1 cellular context compared by ENCODE assay signal in genomic region chr10:30433779-30434272, GRCh38.
TF ChIP-seq lines count a peak whose summit lies in the region.

MAP3K8 (plus strand) TSS chr10:30434184; CDS start chr10:30438939, 4,755 bp downstream.

TF ChIP-seq in K562, 482 proteins besides CTCF, POLR2A, EP300 and RAD21 (continued from another document and continues in another):
- TF ChIP-seq RBBP5 (IDR thresholded peaks at IDR 0.05; ENCODE audit: borderline replicate concordance, insufficient read depth, low read length, poor library complexity, severe bottlenecking) = peak; percentile 42
- TF ChIP-seq E2F6 (IDR thresholded peaks at IDR 0.05; ENCODE audit: borderline replicate concordance in 1 of 2, extremely low read depth in 1 of 2, insufficient read depth in 1 of 2, insufficient read length in 1 of 2, low read depth in 1 of 2, low read length in 1 of 2, poor library complexity in 1 of 2, severe bottlenecking in 1 of 2) = peak; percentile 33 to 55
- no peak for TF ChIP-seq STAT6 (CRISPR knock-in tag; IDR thresholded peaks at IDR 0.05)
- peak; percentile 71; the same call in 1 of the 2 replicates for TF ChIP-seq THAP12 (CRISPR knock-in tag; IDR thresholded peaks at IDR 0.05)
- TF ChIP-seq HNRNPL (IDR thresholded peaks at IDR 0.05; ENCODE audit: low read depth, low read length) = peak; percentile 47
- TF ChIP-seq YY1 (IDR thresholded peaks at IDR 0.05; ENCODE audit: borderline replicate concordance in 1 of 3, control insufficient read depth in 1 of 3, extremely low read depth in 1 of 3, insufficient read depth in 3 of 3, insufficient read length in 1 of 3, insufficient replicate concordance in 2 of 3, low read depth in 1 of 3, low read length in 2 of 3) = peak in 2 of 3 experiments; percentile 6 to 58
- TF ChIP-seq NEUROD1 (IDR thresholded peaks at IDR 0.05; ENCODE audit: borderline replicate concordance, low read depth, low read length, partially characterized antibody) = no peak
- TF ChIP-seq ZNF277 (CRISPR knock-in tag; IDR thresholded peaks at IDR 0.05; ENCODE audit: borderline replicate concordance) = no peak
- TF ChIP-seq RFX5 (IDR thresholded peaks at IDR 0.05; ENCODE audit: low read depth, low read length) = no peak
- TF ChIP-seq SMAD4 (CRISPR knock-in tag; conservative IDR thresholded peaks at IDR 0.05) = peak; percentile 50; the same call in 1 of the 2 replicates
- peak; percentile 16; the same call in 1 of the 2 replicates for TF ChIP-seq GATAD2B (IDR thresholded peaks at IDR 0.05; ENCODE audit: borderline replicate concordance)
- TF ChIP-seq ZFP36 (IDR thresholded peaks at IDR 0.05; ENCODE audit: low read depth, low read length, partially characterized antibody) = peak; percentile 3
- no peak for TF ChIP-seq ZKSCAN3 (CRISPR knock-in tag; IDR thresholded peaks at IDR 0.05)
- 0 out of 2 replicates have a peak, but pooled peaks have one; percentile 9 for TF ChIP-seq SMARCA4 (IDR thresholded peaks at IDR 0.05)
- peak; percentile 79 for TF ChIP-seq ZFX (CRISPR knock-in tag; IDR thresholded peaks at IDR 0.05)
- peak in 1 of 3 experiments; percentile 39; a peak in 2 of 6 replicates for TF ChIP-seq ZBTB11 (CRISPR knock-in tag; IDR thresholded peaks at IDR 0.05)
- 0 out of 2 replicates have a peak, but pooled peaks have one; percentile 8 for TF ChIP-seq GMEB1 (CRISPR knock-in tag; IDR thresholded peaks at IDR 0.05)
- TF ChIP-seq POLR2G (IDR thresholded peaks at IDR 0.05; ENCODE audit: low read depth, low read length) = peak; percentile 92
- no peak for TF ChIP-seq PTTG1 (tag; IDR thresholded peaks at IDR 0.05; ENCODE audit: low read depth)
- peak; percentile 25 for TF ChIP-seq PCBP1 (IDR thresholded peaks at IDR 0.05; ENCODE audit: low read depth, low read length, poor library complexity, severe bottlenecking)
- TF ChIP-seq TAF1 (IDR thresholded peaks at IDR 0.05; ENCODE audit: control insufficient read depth, extremely low read depth, insufficient read depth, low read length, severe bottlenecking) = peak; percentile 77
- TF ChIP-seq ESRRA (IDR thresholded peaks at IDR 0.05; ENCODE audit: borderline replicate concordance, low read depth) = 0 out of 2 replicates have a peak, but pooled peaks have one; percentile 9
- peak; percentile 57 for TF ChIP-seq MYC (IDR thresholded peaks at IDR 0.05; ENCODE audit: low read depth, low read length)
- TF ChIP-seq MYC (CRISPR knock-in tag; IDR thresholded peaks at IDR 0.05; ENCODE audit: borderline replicate concordance, low read depth) = no peak
- peak; percentile 99 for TF ChIP-seq ZNF263 (CRISPR knock-in tag; IDR thresholded peaks at IDR 0.05; ENCODE audit: borderline replicate concordance)
- TF ChIP-seq PTRF (tag; IDR thresholded peaks at IDR 0.05) = no peak
- peak; percentile 25 to 93; a peak in 3 of 4 replicates for TF ChIP-seq UBTF (IDR thresholded peaks at IDR 0.05; ENCODE audit: borderline replicate concordance in 1 of 2, low read depth in 2 of 2, low read length in 2 of 2)
- no peak for TF ChIP-seq PPARD (CRISPR knock-in tag; IDR thresholded peaks at IDR 0.05)
- peak; percentile 39; the same call in 1 of the 2 replicates for TF ChIP-seq BHLHE40 (IDR thresholded peaks at IDR 0.05; ENCODE audit: low read length)
- TF ChIP-seq PRDM10 (IDR thresholded peaks at IDR 0.05; ENCODE audit: partially characterized antibody) = peak; percentile 38
- TF ChIP-seq PHF8 (IDR thresholded peaks at IDR 0.05; ENCODE audit: borderline replicate concordance, low read length) = peak; percentile 60
- TF ChIP-seq DACH1 (IDR thresholded peaks at IDR 0.05; ENCODE audit: partially characterized antibody) = no peak
- TF ChIP-seq FOSL1 (tag; conservative IDR thresholded peaks at IDR 0.05) = peak; percentile 73
- peak; percentile 90 for TF ChIP-seq RBFOX2 (IDR thresholded peaks at IDR 0.05; ENCODE audit: low read depth, low read length)
- TF ChIP-seq POLR2B (IDR thresholded peaks at IDR 0.05; ENCODE audit: low read depth, partially characterized antibody) = peak; percentile 38
- TF ChIP-seq MBD2 (IDR thresholded peaks at IDR 0.05; ENCODE audit: borderline replicate concordance, low read depth) = peak; percentile 35; the same call in 1 of the 2 replicates
- peak; percentile 72 for TF ChIP-seq TBP (optimal IDR thresholded peaks at IDR 0.05; ENCODE audit: low read depth, low read length)
- TF ChIP-seq KDM5B (IDR thresholded peaks at IDR 0.05; ENCODE audit: insufficient replicate concordance, low read depth, low read length) = peak; percentile 76
